In the genomic region with DNA sequence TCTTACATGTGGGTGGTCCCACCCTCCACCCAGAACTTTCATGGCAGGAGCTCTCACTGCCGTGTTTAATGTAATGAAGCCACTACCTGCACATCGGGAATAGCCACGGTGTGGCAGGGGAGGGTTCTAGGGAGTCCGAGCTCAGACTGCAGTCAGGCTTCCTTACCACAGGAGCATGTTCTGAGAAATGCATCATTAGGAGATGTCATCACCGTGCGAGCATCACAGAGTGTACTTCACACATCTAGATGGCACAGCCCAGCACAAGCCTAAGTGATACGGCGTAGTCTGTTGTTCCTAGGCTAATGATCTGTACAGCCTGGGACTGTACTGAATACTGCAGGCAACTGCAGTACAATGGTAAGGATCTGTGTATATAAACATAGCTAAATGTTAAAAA, we compare ENCODE assay signal across 1 cellular context.
TF ChIP-seq lines count a peak whose summit lies in the region.

No MANE protein-coding gene starts in this region.

TF ChIP-seq in GM23338, 12 proteins besides CTCF, POLR2A, EP300 and RAD21 (continued from another document):
- TF ChIP-seq, protein P1, sequence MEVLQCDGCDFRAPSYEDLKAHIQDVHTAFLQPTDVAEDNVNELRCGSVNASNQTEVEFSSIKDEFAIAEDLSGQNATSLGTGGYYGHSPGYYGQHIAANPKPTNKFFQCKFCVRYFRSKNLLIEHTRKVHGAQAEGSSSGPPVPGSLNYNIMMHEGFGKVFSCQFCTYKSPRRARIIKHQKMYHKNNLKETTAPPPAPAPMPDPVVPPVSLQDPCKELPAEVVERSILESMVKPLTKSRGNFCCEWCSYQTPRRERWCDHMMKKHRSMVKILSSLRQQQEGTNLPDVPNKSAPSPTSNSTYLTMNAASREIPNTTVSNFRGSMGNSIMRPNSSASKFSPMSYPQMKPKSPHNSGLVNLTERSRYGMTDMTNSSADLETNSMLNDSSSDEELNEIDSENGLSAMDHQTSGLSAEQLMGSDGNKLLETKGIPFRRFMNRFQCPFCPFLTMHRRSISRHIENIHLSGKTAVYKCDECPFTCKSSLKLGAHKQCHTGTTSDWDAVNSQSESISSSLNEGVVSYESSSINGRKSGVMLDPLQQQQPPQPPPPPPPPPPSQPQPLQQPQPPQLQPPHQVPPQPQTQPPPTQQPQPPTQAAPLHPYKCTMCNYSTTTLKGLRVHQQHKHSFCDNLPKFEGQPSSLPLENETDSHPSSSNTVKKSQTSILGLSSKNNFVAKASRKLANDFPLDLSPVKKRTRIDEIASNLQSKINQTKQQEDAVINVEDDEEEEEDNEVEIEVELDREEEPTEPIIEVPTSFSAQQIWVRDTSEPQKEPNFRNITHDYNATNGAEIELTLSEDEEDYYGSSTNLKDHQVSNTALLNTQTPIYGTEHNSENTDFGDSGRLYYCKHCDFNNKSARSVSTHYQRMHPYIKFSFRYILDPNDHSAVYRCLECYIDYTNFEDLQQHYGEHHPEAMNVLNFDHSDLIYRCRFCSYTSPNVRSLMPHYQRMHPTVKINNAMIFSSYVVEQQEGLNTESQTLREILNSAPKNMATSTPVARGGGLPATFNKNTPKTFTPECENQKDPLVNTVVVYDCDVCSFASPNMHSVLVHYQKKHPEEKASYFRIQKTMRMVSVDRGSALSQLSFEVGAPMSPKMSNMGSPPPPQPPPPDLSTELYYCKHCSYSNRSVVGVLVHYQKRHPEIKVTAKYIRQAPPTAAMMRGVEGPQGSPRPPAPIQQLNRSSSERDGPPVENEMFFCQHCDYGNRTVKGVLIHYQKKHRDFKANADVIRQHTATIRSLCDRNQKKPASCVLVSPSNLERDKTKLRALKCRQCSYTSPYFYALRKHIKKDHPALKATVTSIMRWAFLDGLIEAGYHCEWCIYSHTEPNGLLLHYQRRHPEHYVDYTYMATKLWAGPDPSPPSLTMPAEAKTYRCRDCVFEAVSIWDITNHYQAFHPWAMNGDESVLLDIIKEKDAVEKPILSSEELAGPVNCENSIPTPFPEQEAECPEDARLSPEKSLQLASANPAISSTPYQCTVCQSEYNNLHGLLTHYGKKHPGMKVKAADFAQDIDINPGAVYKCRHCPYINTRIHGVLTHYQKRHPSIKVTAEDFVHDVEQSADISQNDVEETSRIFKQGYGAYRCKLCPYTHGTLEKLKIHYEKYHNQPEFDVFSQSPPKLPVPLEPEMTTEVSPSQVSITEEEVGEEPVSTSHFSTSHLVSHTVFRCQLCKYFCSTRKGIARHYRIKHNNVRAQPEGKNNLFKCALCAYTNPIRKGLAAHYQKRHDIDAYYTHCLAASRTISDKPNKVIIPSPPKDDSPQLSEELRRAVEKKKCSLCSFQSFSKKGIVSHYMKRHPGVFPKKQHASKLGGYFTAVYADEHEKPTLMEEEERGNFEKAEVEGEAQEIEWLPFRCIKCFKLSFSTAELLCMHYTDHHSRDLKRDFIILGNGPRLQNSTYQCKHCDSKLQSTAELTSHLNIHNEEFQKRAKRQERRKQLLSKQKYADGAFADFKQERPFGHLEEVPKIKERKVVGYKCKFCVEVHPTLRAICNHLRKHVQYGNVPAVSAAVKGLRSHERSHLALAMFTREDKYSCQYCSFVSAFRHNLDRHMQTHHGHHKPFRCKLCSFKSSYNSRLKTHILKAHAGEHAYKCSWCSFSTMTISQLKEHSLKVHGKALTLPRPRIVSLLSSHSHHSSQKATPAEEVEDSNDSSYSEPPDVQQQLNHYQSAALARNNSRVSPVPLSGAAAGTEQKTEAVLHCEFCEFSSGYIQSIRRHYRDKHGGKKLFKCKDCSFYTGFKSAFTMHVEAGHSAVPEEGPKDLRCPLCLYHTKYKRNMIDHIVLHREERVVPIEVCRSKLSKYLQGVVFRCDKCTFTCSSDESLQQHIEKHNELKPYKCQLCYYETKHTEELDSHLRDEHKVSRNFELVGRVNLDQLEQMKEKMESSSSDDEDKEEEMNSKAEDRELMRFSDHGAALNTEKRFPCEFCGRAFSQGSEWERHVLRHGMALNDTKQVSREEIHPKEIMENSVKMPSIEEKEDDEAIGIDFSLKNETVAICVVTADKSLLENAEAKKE (CRISPR knock-in tag; IDR thresholded peaks at IDR 0.05) = no peak
- TF ChIP-seq, protein P2, sequence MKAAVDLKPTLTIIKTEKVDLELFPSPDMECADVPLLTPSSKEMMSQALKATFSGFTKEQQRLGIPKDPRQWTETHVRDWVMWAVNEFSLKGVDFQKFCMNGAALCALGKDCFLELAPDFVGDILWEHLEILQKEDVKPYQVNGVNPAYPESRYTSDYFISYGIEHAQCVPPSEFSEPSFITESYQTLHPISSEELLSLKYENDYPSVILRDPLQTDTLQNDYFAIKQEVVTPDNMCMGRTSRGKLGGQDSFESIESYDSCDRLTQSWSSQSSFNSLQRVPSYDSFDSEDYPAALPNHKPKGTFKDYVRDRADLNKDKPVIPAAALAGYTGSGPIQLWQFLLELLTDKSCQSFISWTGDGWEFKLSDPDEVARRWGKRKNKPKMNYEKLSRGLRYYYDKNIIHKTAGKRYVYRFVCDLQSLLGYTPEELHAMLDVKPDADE (IDR thresholded peaks at IDR 0.05) = no peak
- no peak for TF ChIP-seq CREB1 (CRISPR knock-in tag; IDR thresholded peaks at IDR 0.05; ENCODE audit: low read depth)
- TF ChIP-seq EZH2phosphoT487 (IDR thresholded peaks at IDR 0.05; ENCODE audit: unreplicated experiment) = no peak
- TF ChIP-seq ZNF114 (CRISPR knock-in tag; IDR thresholded peaks at IDR 0.05) = no peak
- TF ChIP-seq STAT1 (IDR thresholded peaks at IDR 0.05; ENCODE audit: unreplicated experiment) = no peak
- TF ChIP-seq POLR2AphosphoS5 (IDR thresholded peaks at IDR 0.05; ENCODE audit: low read depth) = no peak
